Comparison of ENCODE assay signal across 8 cellular contexts in genomic region chr7:39622609-39623311, GRCh38. TPM values are rescaled to one million over a fixed set of nuclear protein-coding genes. Genes with fewer than 3 reads are reported as not detected.
A peak's percentile ranks its signal among the peaks of the same experiment; 100 is the strongest.
DNase-seq lines count a peak whose midpoint lies in the region; ATAC-seq, FAIRE-seq and TF ChIP-seq lines count a peak whose summit lies in the region.

No MANE protein-coding gene starts in this region.

- H3K36me3 ChIP-seq in HUES64 (ENCODE audit: insufficient read depth, low read length) (no peaks in the 10 kb centered on the region), left lung (no peaks in the 10 kb centered on the region), tibial artery (no peaks in the 10 kb centered on the region)

- peaks cover 52% of the 10 kb centered on the region for H3K4me1 Mint-ChIP-seq in brain

- H3K27me3 ChIP-seq in HUES64 (ENCODE audit: insufficient read depth, low read length) (no peaks in the 10 kb centered on the region), left lung (no peaks in the 10 kb centered on the region), tibial artery (no peaks in the 10 kb centered on the region)

- peak overlapping the region; percentile 87 to 92 (median 91) for H3K4me3 Mint-ChIP-seq in brain

- TF ChIP-seq CTCF in brain (conservative IDR thresholded peaks at IDR 0.05) (no peak), left lung (IDR thresholded peaks at IDR 0.05) (no peak), tibial artery (IDR thresholded peaks at IDR 0.05) (no peak)

- intact Hi-C loops in left lung (cut with DNase I) (no loop called here), tibial artery (cut with DNase I; ENCODE audit: low total_unique reads) (no loop called here)

- H3K27me3 Mint-ChIP-seq in brain = peaks cover 7% of the 10 kb centered on the region

- DNase-seq in stimulated activated CD8-positive, alpha-beta memory T cell treated with anti-CD3 and anti-CD28 coated beads, Interleukin-4, amount 100 ng/mL, for 24 hours (ENCODE audit: low read depth) = peak; percentile 3
- no peak for DNase-seq in stimulated activated CD8-positive, alpha-beta memory T cell treated with anti-CD3 and anti-CD28 coated beads, Interleukin-4, amount 100 ng/mL, for 48 hours
- DNase-seq in left lung (no peak), tibial artery (peak; percentile 20 to 67), RCC 7860 (ENCODE audit: low spot score) (no peak), NCI-H1417 treated with DMSO at 0.1 percent for 48 hours (lab: John Stamatoyannopoulos, UW) (no peak)

- peak; percentile 31 for ATAC-seq in left lung

- FAIRE-seq in RCC 7860 (lab: Jason Lieb, UNC) = no peak

- peak overlapping the region; percentile 95 for H3K27ac ChIP-seq in HUES64 (ENCODE audit: low read depth, low read length)
- peak overlapping the region; percentile 91 to 93 for H3K27ac ChIP-seq in left lung
- peak overlapping the region; percentile 80 to 86 for H3K27ac ChIP-seq in tibial artery

- peaks cover 0 to 3% (median 0%) of the 10 kb centered on the region in 5 experiments for H3K9me3 Mint-ChIP-seq in brain

- no peaks in the 10 kb centered on the region for H3K36me3 Mint-ChIP-seq in brain

- H3K27ac Mint-ChIP-seq in brain = peak overlapping the region; percentile 87 to 99 (median 96)

- H3K9ac ChIP-seq in HUES64 (ENCODE audit: low read depth, low read length) = peak overlapping the region; percentile 97

- H3K9me3 ChIP-seq in HUES64 (ENCODE audit: insufficient read depth, low read depth, low read length) = no peaks in the 10 kb centered on the region
- H3K9me3 ChIP-seq in left lung = no peaks in the 10 kb centered on the region
- H3K9me3 ChIP-seq in tibial artery = no peaks in the 10 kb centered on the region

- H3K4me3 ChIP-seq in HUES64 (ENCODE audit: low read length) (peak overlapping the region; percentile 95), left lung (peak overlapping the region; percentile 89 to 91), tibial artery (peak overlapping the region; percentile 71 to 98)

- 10% methylated on average over 32 of the region's 32 CpGs for WGBS in HUES64

- peaks cover 34% of the 10 kb centered on the region for H3K4me1 ChIP-seq in HUES64 (ENCODE audit: insufficient read depth, low read length)
- H3K4me1 ChIP-seq in left lung = peaks cover 14 to 50% of the 10 kb centered on the region in 2 donors
- peaks cover 0 to 35% (median 17%) of the 10 kb centered on the region in 4 donors for H3K4me1 ChIP-seq in tibial artery

RNA-seq across cellular contexts. Expression of gene RALA, which starts 0.6 kb away (rescaled TPM):
- polyA plus RNA-seq in HUES64 (2013, experiment 1 of 2) = 53.2 TPM
- 53.0 TPM for polyA plus RNA-seq in HUES64 (2013, experiment 2 of 2)
- polyA plus RNA-seq in brain (ENCODE audit: insufficient read depth, low read depth, low replicate concordance) = 39.1 TPM
- 10 to 100 TPM; 45.8 to 46.6 TPM for total RNA-seq in left lung

RNA-seq across cellular contexts. Expression of gene YAE1, which starts 56.6 kb away (rescaled TPM):
- 40.1 TPM for polyA plus RNA-seq in HUES64 (2013, experiment 1 of 2)
- 41.5 TPM for polyA plus RNA-seq in HUES64 (2013, experiment 2 of 2)
- polyA plus RNA-seq in brain (ENCODE audit: insufficient read depth, low read depth, low replicate concordance) = 14.7 TPM
- total RNA-seq in left lung = 10 to 100 TPM; 16.8 to 19.7 TPM

Comparison
In these comparisons a context has a peak if more than half of its experiments do, and no peak if none do; other contexts are left out.
1. DNase-seq: peak in stimulated activated CD8-positive, alpha-beta memory T cell treated with anti-CD3 and anti-CD28 coated beads, Interleukin-4, amount 100 ng/mL, for 24 hours (single experiment) and tibial artery (2 of 2); none in stimulated activated CD8-positive, alpha-beta memory T cell treated with anti-CD3 and anti-CD28 coated beads, Interleukin-4, amount 100 ng/mL, for 48 hours (single experiment), left lung (0 of 2), RCC 7860 (single experiment) and NCI-H1417 treated with DMSO at 0.1 percent for 48 hours (single experiment).
2. Peak in every context shown above with its lines, with median percentiles within 50 percentile points of each other: H3K27ac ChIP-seq and H3K4me3 ChIP-seq.